ENCODE assay signal across 9 cellular contexts in the genomic region with DNA sequence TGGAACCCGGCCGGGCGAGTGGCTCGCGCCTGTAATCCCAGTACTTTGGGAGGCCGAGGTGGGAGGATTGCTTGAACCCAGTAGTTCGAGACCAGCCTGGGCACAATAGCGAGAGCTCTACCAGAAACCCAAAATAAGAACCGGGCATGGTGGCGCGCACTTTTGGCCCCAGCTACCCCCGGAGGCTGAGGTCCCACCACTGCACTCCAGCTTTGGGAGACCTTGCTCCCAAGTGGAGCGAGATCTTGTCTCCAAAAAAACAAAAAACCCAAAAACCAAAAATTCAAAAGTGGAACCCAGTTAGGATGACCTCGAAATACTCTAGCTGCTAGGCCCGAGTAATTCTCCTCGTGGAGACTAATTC. TPM values are rescaled to one million over a fixed set of nuclear protein-coding genes. Genes with fewer than 3 reads are reported as not detected.
DNase-seq lines count a peak whose midpoint lies in the region; ATAC-seq and TF ChIP-seq lines count a peak whose summit lies in the region.
"Had no signal": no experiment of that assay in that cellular context is flagged by ENCODE, and none has a peak within 500 bp of the region (broad histone marks: within the 10 kb centered on the region; RNA-seq: fewer than 3 reads in every experiment).

No MANE protein-coding gene starts in this region.

- H3K27ac ChIP-seq in ascending aorta, result peak overlapping the region; percentile 96 to 100
- peak overlapping the region; percentile 97 to 100 (median 99) for H3K27ac ChIP-seq in right lobe of liver
- H3K27ac ChIP-seq in tibial nerve, result peak overlapping the region; percentile 97 to 100 (median 98)

- TF ChIP-seq CTCF in ascending aorta (IDR thresholded peaks at IDR 0.05), result no peak
- no peak for TF ChIP-seq CTCF in right lobe of liver (IDR thresholded peaks at IDR 0.05)
- TF ChIP-seq CTCF in tibial nerve (IDR thresholded peaks at IDR 0.05), result no peak

- H3K4me1 Mint-ChIP-seq in activated T-cell treated with anti-CD3 and anti-CD28 coated beads, Interleukin-2, amount 50 U/mL, for 72 hours (ENCODE audit: low read depth), result peaks cover 37% of the 10 kb centered on the region

- 33% methylated on average over 6 of the region's 16 CpGs for WGBS in right lobe of liver (ENCODE audit: insufficient coverage, low coverage, low lambda C conversion rate, missing lambda C conversion rate)
- 31 to 41% methylated on average over 16 of the region's 16 CpGs for WGBS in tibial nerve, 2 donors

- TF ChIP-seq EP300 in tibial nerve (IDR thresholded peaks at IDR 0.05), result no peak

- H3K4me1 ChIP-seq in ascending aorta (peaks cover 3 to 25% of the 10 kb centered on the region in 2 donors), right lobe of liver (peaks cover 0 to 19% (median 5%) of the 10 kb centered on the region in 4 donors), tibial nerve (peaks cover 0 to 38% (median 23%) of the 10 kb centered on the region in 4 donors)

- ATAC-seq in activated T-cell treated with anti-CD3 and anti-CD28 coated beads, Interleukin-2, amount 50 U/mL, for 72 hours (replicated peaks in 1 of 2), result no peak
- ATAC-seq in right lobe of liver, result no peak

- no peaks in the 10 kb centered on the region for H3K27me3 ChIP-seq in ascending aorta
- H3K27me3 ChIP-seq in right lobe of liver, result no peaks in the 10 kb centered on the region
- H3K27me3 ChIP-seq in tibial nerve, result no peaks in the 10 kb centered on the region

- H3K27me3 Mint-ChIP-seq in activated T-cell treated with anti-CD3 and anti-CD28 coated beads, Interleukin-2, amount 50 U/mL, for 72 hours (ENCODE audit: low read depth), result no peaks in the 10 kb centered on the region

- TF ChIP-seq POLR2A in right lobe of liver (IDR thresholded peaks at IDR 0.05) (no peak), tibial nerve (IDR thresholded peaks at IDR 0.05) (no peak)

- H3K4me3 Mint-ChIP-seq in activated T-cell treated with anti-CD3 and anti-CD28 coated beads, Interleukin-2, amount 50 U/mL, for 72 hours, result peak overlapping the region; percentile 85 to 94

- H3K4me3 ChIP-seq in ascending aorta (peak overlapping the region; percentile 86 to 97), right lobe of liver (peak overlapping the region; percentile 89 to 99 (median 98)), tibial nerve (peak overlapping the region; percentile 76 to 97 (median 90))

- DNase-seq in activated T-cell treated with anti-CD3 and anti-CD28 coated beads, Interleukin-2, amount 50 U/mL, for 72 hours, result no peak
- DNase-seq in activated T-cell treated with anti-CD3 and anti-CD28 coated beads for 4 hours, result no peak
- no peak for DNase-seq in ascending aorta (ENCODE audit: low spot score in 2 of 2)
- no peak for DNase-seq in right lobe of liver
- DNase-seq in tibial nerve (ENCODE audit: low spot score in 2 of 2), result peak in 1 of 2 donors; percentile 9
- no peak for DNase-seq in NCI-H2227 (lab: John Stamatoyannopoulos, UW; ENCODE audit: unreplicated experiment)
- no peak for DNase-seq in posterior vena cava (ENCODE audit: low spot score)
- DNase-seq in NCI-H446 (lab: John Stamatoyannopoulos, UW), result no peak

- intact Hi-C loops in ascending aorta (cut with DNase I) (loop anchor here (2.0 kb wide), 2 partner anchors 20 to 56 kb away; partner anchors contain the start of genes ARG2 and RDH11), right lobe of liver (cut with DNase I) (no loop called here), posterior vena cava (cut with DNase I) (no loop called here)

- H3K36me3 Mint-ChIP-seq in activated T-cell treated with anti-CD3 and anti-CD28 coated beads, Interleukin-2, amount 50 U/mL, for 72 hours (ENCODE audit: insufficient read depth in 2 of 2), result peaks cover 2 to 11% of the 10 kb centered on the region in 2 donors

- peak overlapping the region; percentile 94 for H3K27ac Mint-ChIP-seq in activated T-cell treated with anti-CD3 and anti-CD28 coated beads, Interleukin-2, amount 50 U/mL, for 72 hours

- H3K9me3 ChIP-seq in ascending aorta (no peaks in the 10 kb centered on the region), right lobe of liver (no peaks in the 10 kb centered on the region), tibial nerve (no peaks in the 10 kb centered on the region)

- H3K9me3 Mint-ChIP-seq in activated T-cell treated with anti-CD3 and anti-CD28 coated beads, Interleukin-2, amount 50 U/mL, for 72 hours, result no peaks in the 10 kb centered on the region

- H3K36me3 ChIP-seq in ascending aorta (peaks cover under 1 to 13% of the 10 kb centered on the region in 2 donors), right lobe of liver (peaks cover 0 to 8% (median 0%) of the 10 kb centered on the region in 4 donors), tibial nerve (peaks cover 0 to 17% (median 0%) of the 10 kb centered on the region in 3 donors)

RNA-seq across cellular contexts. Expression of gene VTI1B, which starts 0.8 kb away (rescaled TPM):
- 10 to 100 TPM; 65.7 to 71.3 TPM for total RNA-seq in activated T-cell treated with anti-CD3 and anti-CD28 coated beads, Interleukin-2, amount 50 U/mL, for 72 hours
- total RNA-seq in ascending aorta (43.2 TPM), right lobe of liver (10 to 100 TPM; 44.2 to 70.1 (median 54.6) TPM), tibial nerve (100 to 1,000 TPM in 3 of 4 donors, 10 to 100 TPM in 1; 66.1 to 123 (median 103) TPM), posterior vena cava (100 to 1,000 TPM; 111 to 117 TPM)

RNA-seq across cellular contexts. Expression of gene RDH11, which starts 20.4 kb away (rescaled TPM):
- total RNA-seq in activated T-cell treated with anti-CD3 and anti-CD28 coated beads, Interleukin-2, amount 50 U/mL, for 72 hours, result 10 to 100 TPM; 47.4 to 49.9 TPM
- total RNA-seq in ascending aorta (25.1 TPM), right lobe of liver (100 to 1,000 TPM in 2 of 6 experiments, 10 to 100 TPM in 4; 35.5 to 106 (median 83.4) TPM), tibial nerve (10 to 100 TPM; 24.0 to 48.8 (median 34.9) TPM), posterior vena cava (10 to 100 TPM; 29.9 to 31.7 TPM)

RNA-seq across cellular contexts. Expression of gene RDH12, which starts 26.5 kb away (rescaled TPM):
- total RNA-seq in activated T-cell treated with anti-CD3 and anti-CD28 coated beads, Interleukin-2, amount 50 U/mL, for 72 hours, result not detected
- total RNA-seq in ascending aorta (not detected), right lobe of liver (1 to 10 TPM in 5 of 6 experiments, under 1 TPM in 1; 0.22 to 2.4 (median 1.2) TPM), tibial nerve (not detected), posterior vena cava (under 1 TPM in 1 of 2 donors, not detected in 1; 0.23 TPM)
- total RNA-seq: renal cortical epithelial cell had no signal

RNA-seq across cellular contexts. Expression of gene ARG2, which starts 55.5 kb away (rescaled TPM):
- total RNA-seq in activated T-cell treated with anti-CD3 and anti-CD28 coated beads, Interleukin-2, amount 50 U/mL, for 72 hours, result 10 to 100 TPM in 1 of 2 donors, 1 to 10 TPM in 1; 8.5 to 12.1 TPM
- total RNA-seq in ascending aorta, result 10.1 TPM
- 1 to 10 TPM in 3 of 6 experiments, under 1 TPM in 2, not detected in 1; 0.92 to 3.3 (median 1.7) TPM for total RNA-seq in right lobe of liver
- total RNA-seq in tibial nerve, result 10 to 100 TPM in 1 of 4 donors, 1 to 10 TPM in 2, under 1 TPM in 1; 0.44 to 21.3 (median 2.6) TPM
- total RNA-seq in posterior vena cava, result 1 to 10 TPM; 1.9 to 5.1 TPM
